ENCODE assay signal across 1 cellular context in the genomic region with DNA sequence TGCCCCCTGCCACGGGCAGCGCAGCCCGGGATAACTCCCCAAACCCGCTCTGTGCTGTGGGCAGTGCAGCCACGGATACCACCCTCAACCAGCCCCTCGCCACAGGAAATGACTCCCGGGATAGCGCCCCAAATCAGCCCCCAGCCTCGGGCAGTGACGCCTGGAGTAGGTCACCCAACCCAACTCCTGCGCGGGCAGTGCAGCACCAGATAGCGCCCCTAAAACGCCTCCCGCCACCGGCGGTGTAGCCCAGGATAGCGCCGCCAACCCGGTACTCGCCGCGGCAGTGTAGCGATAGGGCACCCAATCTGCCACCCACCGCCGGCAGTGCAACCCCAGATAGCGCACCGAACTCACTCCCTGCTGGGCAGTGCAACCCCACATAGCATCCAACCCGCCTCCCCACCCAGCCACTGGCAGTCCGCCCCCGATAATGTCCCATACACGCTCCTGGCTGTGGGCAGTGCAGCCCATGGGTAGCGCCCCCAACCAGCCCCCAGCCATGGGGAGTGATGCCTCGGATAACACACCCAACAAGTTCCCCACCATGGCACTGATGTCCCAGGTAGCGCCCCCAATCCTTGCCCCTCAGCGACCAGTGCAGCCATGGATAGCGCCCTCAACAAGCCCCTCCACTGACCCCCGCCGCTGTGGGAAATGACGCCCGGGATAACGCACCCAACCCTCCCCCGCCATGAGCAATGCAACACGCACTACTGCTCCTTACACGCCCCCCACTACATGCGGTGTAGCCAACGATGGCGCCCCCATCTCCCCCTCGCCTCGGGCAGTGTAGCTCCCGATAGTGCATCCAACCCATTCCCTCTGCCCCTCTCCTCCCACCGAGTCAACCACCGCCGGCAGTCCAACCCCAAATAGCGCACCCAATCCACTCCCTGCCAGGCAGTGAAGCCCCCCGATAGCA.
A peak's percentile ranks its signal among the peaks of the same experiment; 100 is the strongest.
TF ChIP-seq lines count a peak whose summit lies in the region.

No MANE protein-coding gene starts in this region.

TF ChIP-seq in HEK293, 187 proteins besides CTCF, POLR2A, EP300 and RAD21 (continued from another document):
- TF ChIP-seq, protein P1, sequence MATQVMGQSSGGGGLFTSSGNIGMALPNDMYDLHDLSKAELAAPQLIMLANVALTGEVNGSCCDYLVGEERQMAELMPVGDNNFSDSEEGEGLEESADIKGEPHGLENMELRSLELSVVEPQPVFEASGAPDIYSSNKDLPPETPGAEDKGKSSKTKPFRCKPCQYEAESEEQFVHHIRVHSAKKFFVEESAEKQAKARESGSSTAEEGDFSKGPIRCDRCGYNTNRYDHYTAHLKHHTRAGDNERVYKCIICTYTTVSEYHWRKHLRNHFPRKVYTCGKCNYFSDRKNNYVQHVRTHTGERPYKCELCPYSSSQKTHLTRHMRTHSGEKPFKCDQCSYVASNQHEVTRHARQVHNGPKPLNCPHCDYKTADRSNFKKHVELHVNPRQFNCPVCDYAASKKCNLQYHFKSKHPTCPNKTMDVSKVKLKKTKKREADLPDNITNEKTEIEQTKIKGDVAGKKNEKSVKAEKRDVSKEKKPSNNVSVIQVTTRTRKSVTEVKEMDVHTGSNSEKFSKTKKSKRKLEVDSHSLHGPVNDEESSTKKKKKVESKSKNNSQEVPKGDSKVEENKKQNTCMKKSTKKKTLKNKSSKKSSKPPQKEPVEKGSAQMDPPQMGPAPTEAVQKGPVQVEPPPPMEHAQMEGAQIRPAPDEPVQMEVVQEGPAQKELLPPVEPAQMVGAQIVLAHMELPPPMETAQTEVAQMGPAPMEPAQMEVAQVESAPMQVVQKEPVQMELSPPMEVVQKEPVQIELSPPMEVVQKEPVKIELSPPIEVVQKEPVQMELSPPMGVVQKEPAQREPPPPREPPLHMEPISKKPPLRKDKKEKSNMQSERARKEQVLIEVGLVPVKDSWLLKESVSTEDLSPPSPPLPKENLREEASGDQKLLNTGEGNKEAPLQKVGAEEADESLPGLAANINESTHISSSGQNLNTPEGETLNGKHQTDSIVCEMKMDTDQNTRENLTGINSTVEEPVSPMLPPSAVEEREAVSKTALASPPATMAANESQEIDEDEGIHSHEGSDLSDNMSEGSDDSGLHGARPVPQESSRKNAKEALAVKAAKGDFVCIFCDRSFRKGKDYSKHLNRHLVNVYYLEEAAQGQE (tag by site-specific recombination; IDR thresholded peaks at IDR 0.05): no peak
- TF ChIP-seq HOXA7 (CRISPR knock-in tag; IDR thresholded peaks at IDR 0.05; ENCODE audit: borderline replicate concordance) (no peak), MEIS1 (CRISPR knock-in tag; IDR thresholded peaks at IDR 0.05; ENCODE audit: borderline replicate concordance) (no peak), ZNF544 (tag by site-specific recombination; IDR thresholded peaks at IDR 0.05) (no peak), ZBTB7A (tag by site-specific recombination; IDR thresholded peaks at IDR 0.05; ENCODE audit: low read depth) (no peak), IKZF3 (tag by site-specific recombination; IDR thresholded peaks at IDR 0.05) (no peak), GLIS2 (tag by site-specific recombination; IDR thresholded peaks at IDR 0.05) (peak; percentile 52; the same call in 1 of the 2 replicates), ZNF292 (tag by site-specific recombination; IDR thresholded peaks at IDR 0.05; ENCODE audit: borderline replicate concordance, low read depth) (no peak), HOXD13 (CRISPR knock-in tag; IDR thresholded peaks at IDR 0.05; ENCODE audit: borderline replicate concordance) (no peak), ZNF132 (tag by site-specific recombination; IDR thresholded peaks at IDR 0.05; ENCODE audit: borderline replicate concordance) (no peak), EGR2 (tag by site-specific recombination; IDR thresholded peaks at IDR 0.05; ENCODE audit: low read depth) (peak; percentile 71), ZNF701 (tag by site-specific recombination; IDR thresholded peaks at IDR 0.05) (no peak), ZNF623 (tag by site-specific recombination; IDR thresholded peaks at IDR 0.05) (no peak), GLIS1 (tag by site-specific recombination; IDR thresholded peaks at IDR 0.05) (no peak), ZNF433 (tag by site-specific recombination; IDR thresholded peaks at IDR 0.05; ENCODE audit: low read depth) (no peak), ZNF837 (tag by site-specific recombination; IDR thresholded peaks at IDR 0.05) (no peak), BCL11B (tag by site-specific recombination; IDR thresholded peaks at IDR 0.05; ENCODE audit: low read depth) (no peak), ZNF37A (tag by site-specific recombination; IDR thresholded peaks at IDR 0.05) (no peak), ZNF629 (tag by site-specific recombination; IDR thresholded peaks at IDR 0.05) (no peak)
- TF ChIP-seq, protein P2, sequence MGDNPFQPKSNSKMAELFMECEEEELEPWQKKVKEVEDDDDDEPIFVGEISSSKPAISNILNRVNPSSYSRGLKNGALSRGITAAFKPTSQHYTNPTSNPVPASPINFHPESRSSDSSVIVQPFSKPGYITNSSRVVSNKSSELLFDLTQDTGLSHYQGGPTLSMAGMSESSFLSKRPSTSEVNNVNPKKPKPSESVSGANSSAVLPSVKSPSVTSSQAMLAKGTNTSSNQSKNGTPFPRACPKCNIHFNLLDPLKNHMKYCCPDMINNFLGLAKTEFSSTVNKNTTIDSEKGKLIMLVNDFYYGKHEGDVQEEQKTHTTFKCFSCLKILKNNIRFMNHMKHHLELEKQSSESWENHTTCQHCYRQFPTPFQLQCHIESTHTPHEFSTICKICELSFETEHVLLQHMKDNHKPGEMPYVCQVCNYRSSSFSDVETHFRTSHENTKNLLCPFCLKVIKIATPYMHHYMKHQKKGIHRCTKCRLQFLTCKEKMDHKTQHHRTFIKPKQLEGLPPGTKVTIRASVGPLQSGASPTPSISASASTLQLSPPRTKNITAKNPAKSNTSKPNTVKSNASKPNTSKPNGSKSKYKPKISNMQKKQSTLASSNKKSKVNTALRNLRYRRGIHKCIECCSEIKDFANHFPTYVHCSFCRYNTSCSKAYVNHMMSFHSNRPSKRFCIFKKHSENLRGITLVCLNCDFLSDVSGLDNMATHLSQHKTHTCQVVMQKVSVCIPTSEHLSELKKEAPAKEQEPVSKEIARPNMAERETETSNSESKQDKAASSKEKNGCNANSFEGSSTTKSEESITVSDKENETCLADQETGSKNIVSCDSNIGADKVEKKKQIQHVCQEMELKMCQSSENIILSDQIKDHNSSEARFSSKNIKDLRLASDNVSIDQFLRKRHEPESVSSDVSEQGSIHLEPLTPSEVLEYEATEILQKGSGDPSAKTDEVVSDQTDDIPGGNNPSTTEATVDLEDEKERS (tag by site-specific recombination; IDR thresholded peaks at IDR 0.05): no peak
- TF ChIP-seq, protein P3, sequence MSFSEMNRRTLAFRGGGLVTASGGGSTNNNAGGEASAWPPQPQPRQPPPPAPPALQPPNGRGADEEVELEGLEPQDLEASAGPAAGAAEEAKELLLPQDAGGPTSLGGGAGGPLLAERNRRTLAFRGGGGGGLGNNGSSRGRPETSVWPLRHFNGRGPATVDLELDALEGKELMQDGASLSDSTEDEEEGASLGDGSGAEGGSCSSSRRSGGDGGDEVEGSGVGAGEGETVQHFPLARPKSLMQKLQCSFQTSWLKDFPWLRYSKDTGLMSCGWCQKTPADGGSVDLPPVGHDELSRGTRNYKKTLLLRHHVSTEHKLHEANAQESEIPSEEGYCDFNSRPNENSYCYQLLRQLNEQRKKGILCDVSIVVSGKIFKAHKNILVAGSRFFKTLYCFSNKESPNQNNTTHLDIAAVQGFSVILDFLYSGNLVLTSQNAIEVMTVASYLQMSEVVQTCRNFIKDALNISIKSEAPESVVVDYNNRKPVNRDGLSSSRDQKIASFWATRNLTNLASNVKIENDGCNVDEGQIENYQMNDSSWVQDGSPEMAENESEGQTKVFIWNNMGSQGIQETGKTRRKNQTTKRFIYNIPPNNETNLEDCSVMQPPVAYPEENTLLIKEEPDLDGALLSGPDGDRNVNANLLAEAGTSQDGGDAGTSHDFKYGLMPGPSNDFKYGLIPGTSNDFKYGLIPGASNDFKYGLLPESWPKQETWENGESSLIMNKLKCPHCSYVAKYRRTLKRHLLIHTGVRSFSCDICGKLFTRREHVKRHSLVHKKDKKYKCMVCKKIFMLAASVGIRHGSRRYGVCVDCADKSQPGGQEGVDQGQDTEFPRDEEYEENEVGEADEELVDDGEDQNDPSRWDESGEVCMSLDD (tag by site-specific recombination; IDR thresholded peaks at IDR 0.05): no peak
- TF ChIP-seq, protein P4, sequence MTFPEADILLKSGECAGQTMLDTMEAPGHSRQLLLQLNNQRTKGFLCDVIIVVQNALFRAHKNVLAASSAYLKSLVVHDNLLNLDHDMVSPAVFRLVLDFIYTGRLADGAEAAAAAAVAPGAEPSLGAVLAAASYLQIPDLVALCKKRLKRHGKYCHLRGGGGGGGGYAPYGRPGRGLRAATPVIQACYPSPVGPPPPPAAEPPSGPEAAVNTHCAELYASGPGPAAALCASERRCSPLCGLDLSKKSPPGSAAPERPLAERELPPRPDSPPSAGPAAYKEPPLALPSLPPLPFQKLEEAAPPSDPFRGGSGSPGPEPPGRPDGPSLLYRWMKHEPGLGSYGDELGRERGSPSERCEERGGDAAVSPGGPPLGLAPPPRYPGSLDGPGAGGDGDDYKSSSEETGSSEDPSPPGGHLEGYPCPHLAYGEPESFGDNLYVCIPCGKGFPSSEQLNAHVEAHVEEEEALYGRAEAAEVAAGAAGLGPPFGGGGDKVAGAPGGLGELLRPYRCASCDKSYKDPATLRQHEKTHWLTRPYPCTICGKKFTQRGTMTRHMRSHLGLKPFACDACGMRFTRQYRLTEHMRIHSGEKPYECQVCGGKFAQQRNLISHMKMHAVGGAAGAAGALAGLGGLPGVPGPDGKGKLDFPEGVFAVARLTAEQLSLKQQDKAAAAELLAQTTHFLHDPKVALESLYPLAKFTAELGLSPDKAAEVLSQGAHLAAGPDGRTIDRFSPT (tag by site-specific recombination; IDR thresholded peaks at IDR 0.05): 0 out of 2 replicates have a peak, but pooled peaks have one; percentile 13
- TF ChIP-seq, protein P5, sequence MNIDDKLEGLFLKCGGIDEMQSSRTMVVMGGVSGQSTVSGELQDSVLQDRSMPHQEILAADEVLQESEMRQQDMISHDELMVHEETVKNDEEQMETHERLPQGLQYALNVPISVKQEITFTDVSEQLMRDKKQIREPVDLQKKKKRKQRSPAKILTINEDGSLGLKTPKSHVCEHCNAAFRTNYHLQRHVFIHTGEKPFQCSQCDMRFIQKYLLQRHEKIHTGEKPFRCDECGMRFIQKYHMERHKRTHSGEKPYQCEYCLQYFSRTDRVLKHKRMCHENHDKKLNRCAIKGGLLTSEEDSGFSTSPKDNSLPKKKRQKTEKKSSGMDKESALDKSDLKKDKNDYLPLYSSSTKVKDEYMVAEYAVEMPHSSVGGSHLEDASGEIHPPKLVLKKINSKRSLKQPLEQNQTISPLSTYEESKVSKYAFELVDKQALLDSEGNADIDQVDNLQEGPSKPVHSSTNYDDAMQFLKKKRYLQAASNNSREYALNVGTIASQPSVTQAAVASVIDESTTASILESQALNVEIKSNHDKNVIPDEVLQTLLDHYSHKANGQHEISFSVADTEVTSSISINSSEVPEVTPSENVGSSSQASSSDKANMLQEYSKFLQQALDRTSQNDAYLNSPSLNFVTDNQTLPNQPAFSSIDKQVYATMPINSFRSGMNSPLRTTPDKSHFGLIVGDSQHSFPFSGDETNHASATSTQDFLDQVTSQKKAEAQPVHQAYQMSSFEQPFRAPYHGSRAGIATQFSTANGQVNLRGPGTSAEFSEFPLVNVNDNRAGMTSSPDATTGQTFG (tag by site-specific recombination; IDR thresholded peaks at IDR 0.05; ENCODE audit: borderline replicate concordance): no peak
- TF ChIP-seq, protein P6, sequence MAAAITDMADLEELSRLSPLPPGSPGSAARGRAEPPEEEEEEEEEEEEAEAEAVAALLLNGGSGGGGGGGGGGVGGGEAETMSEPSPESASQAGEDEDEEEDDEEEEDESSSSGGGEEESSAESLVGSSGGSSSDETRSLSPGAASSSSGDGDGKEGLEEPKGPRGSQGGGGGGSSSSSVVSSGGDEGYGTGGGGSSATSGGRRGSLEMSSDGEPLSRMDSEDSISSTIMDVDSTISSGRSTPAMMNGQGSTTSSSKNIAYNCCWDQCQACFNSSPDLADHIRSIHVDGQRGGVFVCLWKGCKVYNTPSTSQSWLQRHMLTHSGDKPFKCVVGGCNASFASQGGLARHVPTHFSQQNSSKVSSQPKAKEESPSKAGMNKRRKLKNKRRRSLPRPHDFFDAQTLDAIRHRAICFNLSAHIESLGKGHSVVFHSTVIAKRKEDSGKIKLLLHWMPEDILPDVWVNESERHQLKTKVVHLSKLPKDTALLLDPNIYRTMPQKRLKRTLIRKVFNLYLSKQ (tag by site-specific recombination; IDR thresholded peaks at IDR 0.05; ENCODE audit: borderline replicate concordance): no peak
